In the genomic region with DNA sequence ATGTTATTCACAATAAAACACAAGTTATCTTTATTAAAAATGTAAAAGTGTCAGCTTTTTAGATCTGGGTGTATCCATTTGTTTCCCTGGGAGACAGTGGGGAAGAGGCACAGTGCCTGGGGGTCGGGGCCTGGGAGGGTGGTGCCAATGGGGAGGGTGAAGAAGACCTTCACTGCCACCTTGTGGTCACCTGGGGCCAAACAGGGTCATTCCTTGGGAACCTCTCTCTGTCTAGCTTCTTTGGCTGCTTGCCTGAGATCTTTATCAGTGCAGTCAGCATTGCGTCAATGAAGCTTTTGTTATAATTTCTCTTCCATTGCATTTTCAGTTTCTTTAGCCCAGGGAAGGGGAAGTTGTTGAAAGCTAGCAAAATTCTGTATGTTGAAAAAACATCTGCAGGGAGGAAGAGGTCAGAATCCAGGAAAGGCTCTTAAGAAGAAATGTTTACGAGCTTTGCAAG, we compare ENCODE assay signal across 8 cellular contexts. TPM values are rescaled to one million over a fixed set of nuclear protein-coding genes. Genes with fewer than 3 reads are reported as not detected.
DNase-seq lines count a peak whose midpoint lies in the region; ATAC-seq and TF ChIP-seq lines count a peak whose summit lies in the region.

No MANE protein-coding gene starts in this region.

- no peaks in the 10 kb centered on the region for H3K36me3 Mint-ChIP-seq in T-helper 2 cell treated with Interferon-gamma antibody and Interleukin-4, amounts not matched to agents 5 μg/mL and 100 μg/mL, for 36 hours (ENCODE audit: low read depth)

- peak; percentile 73 for ATAC-seq in HG02884 (IDR thresholded peaks at IDR 0.05; ENCODE audit: unreplicated experiment)
- ATAC-seq in lung (ENCODE audit: insufficient read depth, low FRiP score): no peak

- no peak for TF ChIP-seq POLR2A in testis (IDR thresholded peaks at IDR 0.05)

- H3K36me3 ChIP-seq in lung (ENCODE audit: control insufficient read depth in 2 of 2, insufficient read depth in 2 of 2, low read length in 2 of 2): no peaks in the 10 kb centered on the region
- H3K36me3 ChIP-seq in testis (ENCODE audit: low read depth, missing control alignments): no peaks in the 10 kb centered on the region

- DNase-seq in AG08395 (ENCODE audit: low spot score) (peak; percentile 41), GM13977 (ENCODE audit: low spot score) (peak; percentile 83), NCI-H146 treated with DMSO at 0.1 percent for 48 hours (lab: John Stamatoyannopoulos, UW; ENCODE audit: unreplicated experiment) (peak; percentile 78), choroid plexus epithelial cell (ENCODE audit: low read depth) (peak; percentile 59), lung (ENCODE audit: low spot score) (peak; percentile 51), testis (peak; percentile 84)
- peak; percentile 41 for DNase-seq in T-helper 2 cell treated with Interferon-gamma antibody and Interleukin-4, amounts not matched to agents 5 μg/mL and 100 μg/mL, for 36 hours (ENCODE audit: low spot score)

- H3K4me3 Mint-ChIP-seq in T-helper 2 cell treated with Interferon-gamma antibody and Interleukin-4, amounts not matched to agents 5 μg/mL and 100 μg/mL, for 36 hours: no peak overlapping the region

- in situ Hi-C loops in GM13977 (cut with MboI; ENCODE audit: low pct_unique_long_range_greater_than_20kb, low sequenced_read_pairs, unreplicated experiment): no loop called here

- H3K9me3 Mint-ChIP-seq in T-helper 2 cell treated with Interferon-gamma antibody and Interleukin-4, amounts not matched to agents 5 μg/mL and 100 μg/mL, for 36 hours: no peaks in the 10 kb centered on the region

- H3K27ac Mint-ChIP-seq in T-helper 2 cell treated with Interferon-gamma antibody and Interleukin-4, amounts not matched to agents 5 μg/mL and 100 μg/mL, for 36 hours: no peak overlapping the region

- H3K9me3 ChIP-seq in lung (ENCODE audit: control insufficient read depth in 2 of 2, insufficient read depth in 1 of 2, low read length in 1 of 2) (no peaks in the 10 kb centered on the region), testis (no peaks in the 10 kb centered on the region)

- H3K27ac ChIP-seq in lung (ENCODE audit: low read depth in 1 of 2, low read length in 1 of 2) (no peak overlapping the region), testis (no peak overlapping the region)

- TF ChIP-seq CTCF in GM13977 (IDR thresholded peaks at IDR 0.05; ENCODE audit: extremely low read depth, insufficient read depth, missing control alignments) (peak; percentile 77), choroid plexus epithelial cell (conservative IDR thresholded peaks at IDR 0.05; ENCODE audit: low read depth, low read length) (peak; percentile 42), lung (IDR thresholded peaks at IDR 0.05; ENCODE audit: control extremely low read depth, extremely low read depth) (no peak), testis (IDR thresholded peaks at IDR 0.05) (peak; percentile 38 to 52 (median 43))

- H3K4me3 ChIP-seq in choroid plexus epithelial cell (ENCODE audit: low read depth, low read length) (no peak overlapping the region), lung (no peak overlapping the region), testis (no peak overlapping the region)

- peaks cover 11% of the 10 kb centered on the region for H3K27me3 Mint-ChIP-seq in T-helper 2 cell treated with Interferon-gamma antibody and Interleukin-4, amounts not matched to agents 5 μg/mL and 100 μg/mL, for 36 hours (ENCODE audit: low read depth)

- peaks cover 7% of the 10 kb centered on the region for H3K4me1 Mint-ChIP-seq in T-helper 2 cell treated with Interferon-gamma antibody and Interleukin-4, amounts not matched to agents 5 μg/mL and 100 μg/mL, for 36 hours (ENCODE audit: low read depth)

- WGBS in lung, 2 donors: 5 to 8% methylated on average over 3 of the region's 3 CpGs
- WGBS in testis, 2 donors: 26 to 28% methylated on average over 3 of the region's 3 CpGs

- intact Hi-C loops in testis (cut with DNase I; ENCODE audit: low total_unique reads): no loop called here

- H3K4me1 ChIP-seq in lung (ENCODE audit: control insufficient read depth in 2 of 2, insufficient read depth in 2 of 2, low read length in 2 of 2): no peaks in the 10 kb centered on the region
- H3K4me1 ChIP-seq in testis: no peaks in the 10 kb centered on the region

- H3K27me3 ChIP-seq in lung (ENCODE audit: control insufficient read depth, insufficient read depth) (no peaks in the 10 kb centered on the region), testis (no peaks in the 10 kb centered on the region)

RNA-seq across cellular contexts. Expression of a gene that starts 39.1 kb away (rescaled TPM):
- total RNA-seq in lung (under 1 TPM in 1 of 2 donors, not detected in 1; 0.28 TPM), testis (1 to 10 TPM; 1.5 to 6.8 TPM)
- polyA plus RNA-seq in lung (under 1 TPM in 1 of 2 donors, not detected in 1; 0.06 TPM), testis (ENCODE audit: insufficient read depth, low read depth, low replicate concordance) (5.1 TPM)
